10 cellular contexts compared by ENCODE assay signal in the genomic region with DNA sequence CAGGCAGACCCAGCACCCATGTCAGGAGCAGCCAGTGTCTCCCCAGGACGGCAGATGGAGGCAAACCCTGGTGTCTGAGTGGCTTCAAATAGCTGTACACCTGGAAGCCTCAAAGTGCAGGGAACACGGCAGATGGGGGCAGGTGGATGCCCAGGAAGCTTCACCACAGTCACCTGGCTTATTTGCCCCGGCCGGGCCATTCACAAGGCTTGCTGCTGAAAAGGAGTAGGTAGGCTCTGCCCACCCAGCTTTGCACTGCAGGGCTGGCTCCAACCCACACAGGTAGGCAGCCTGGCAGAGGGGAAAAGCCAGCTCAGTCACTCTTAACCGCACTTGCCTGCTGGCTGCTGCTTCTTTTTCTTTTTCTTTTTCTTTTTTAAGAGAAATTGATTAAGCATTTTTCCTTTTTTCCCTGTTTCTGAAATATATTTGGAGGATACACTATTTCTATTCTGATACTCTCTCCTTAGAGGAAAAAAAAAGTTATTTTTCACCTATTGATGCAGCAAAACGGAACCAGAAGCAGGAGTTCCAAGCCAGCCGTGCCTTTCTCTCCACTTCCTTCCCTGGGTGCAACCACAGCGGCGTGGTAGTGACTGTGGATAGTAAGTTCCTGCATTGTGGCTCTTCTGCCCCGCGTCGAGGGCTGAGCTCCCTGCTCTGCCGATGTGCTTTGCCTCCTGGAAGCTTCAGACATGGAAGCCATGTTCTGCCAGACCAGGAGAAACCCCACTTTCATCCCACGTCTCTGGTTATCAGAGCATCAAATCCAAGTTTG.
DNase-seq lines count a peak whose midpoint lies in the region; ATAC-seq and TF ChIP-seq lines count a peak whose summit lies in the region.
"Had no signal": no experiment of that assay in that cellular context is flagged by ENCODE, and none has a peak within 500 bp of the region (broad histone marks: within the 10 kb centered on the region; RNA-seq: fewer than 3 reads in every experiment).

No MANE protein-coding gene starts in this region.

- peak; percentile 4 for DNase-seq in NCI-H2171 treated with DMSO at 0.1 percent for 48 hours (lab: John Stamatoyannopoulos, UW)
- no peak for DNase-seq in NCI-H2171 (lab: John Stamatoyannopoulos, UW)
- peak; percentile 61 for DNase-seq in activated CD8-positive, alpha-beta T cell treated with anti-CD3 and anti-CD28 coated beads for 36 hours
- peak in 1 of 3 donors; percentile 3 for DNase-seq in immature natural killer cell
- DNase-seq in stimulated activated naive B cell treated with anti-CD40 and anti-IgM and Interleukin-4, amounts not matched to agents 10 μg/mL and 1 μg/mL and 100 μg/mL, for 72 hours = no peak
- no peak for DNase-seq in cortex of kidney (lab: John Stamatoyannopoulos, UW)
- DNase-seq in HEK293T (ENCODE audit: extremely low spot score) = no peak
- no peak for DNase-seq in NCI-H1048 (lab: John Stamatoyannopoulos, UW)
- DNase-seq: foreskin keratinocyte had no signal

- H3K4me3 Mint-ChIP-seq in activated CD8-positive, alpha-beta T cell treated with anti-CD3 and anti-CD28 coated beads for 36 hours = peak overlapping the region; percentile 60
- peak overlapping the region; percentile 26 to 49 (median 45) for H3K4me3 Mint-ChIP-seq in immature natural killer cell
- H3K4me3 Mint-ChIP-seq in stimulated activated naive B cell treated with anti-CD40 and anti-IgM and Interleukin-4, amounts not matched to agents 10 μg/mL and 1 μg/mL and 100 μg/mL, for 72 hours = peak overlapping the region; percentile 1 to 53

- no peak for TF ChIP-seq CTCF in activated CD8-positive, alpha-beta T cell treated with anti-CD3 and anti-CD28 coated beads for 36 hours (IDR thresholded peaks at IDR 0.05)

- peaks cover 32% of the 10 kb centered on the region for H3K4me1 Mint-ChIP-seq in activated CD8-positive, alpha-beta T cell treated with anti-CD3 and anti-CD28 coated beads for 36 hours (ENCODE audit: low read depth)
- peaks cover 28 to 35% of the 10 kb centered on the region in 2 donors for H3K4me1 Mint-ChIP-seq in immature natural killer cell
- peaks cover 12 to 24% of the 10 kb centered on the region in 2 donors for H3K4me1 Mint-ChIP-seq in stimulated activated naive B cell treated with anti-CD40 and anti-IgM and Interleukin-4, amounts not matched to agents 10 μg/mL and 1 μg/mL and 100 μg/mL, for 72 hours

- CTCF ChIA-PET in activated CD8-positive, alpha-beta T cell treated with anti-CD3 and anti-CD28 coated beads for 36 hours (lab: Charles Lee) = interaction anchor here (0.9 to 1.0 kb wide), 2 partner anchors 10 to 11 kb away, joined by 3 read pairs; no protein-coding TSS in a partner anchor
- CTCF ChIA-PET in HEK293T (lab: Yijun Ruan, JAX) = no interaction called here

- intact Hi-C loops in activated CD8-positive, alpha-beta T cell treated with anti-CD3 and anti-CD28 coated beads for 36 hours (cut with micrococcal nuclease) = loop anchor here (5.0 kb wide), 1 partner anchor 111 kb away; no protein-coding TSS in a partner anchor

- H3K27me3 Mint-ChIP-seq in activated CD8-positive, alpha-beta T cell treated with anti-CD3 and anti-CD28 coated beads for 36 hours = no peaks in the 10 kb centered on the region
- H3K27me3 Mint-ChIP-seq in immature natural killer cell (ENCODE audit: low read depth in 3 of 3) = peaks cover 2 to 10% (median 3%) of the 10 kb centered on the region in 3 donors
- peaks cover 7 to 22% of the 10 kb centered on the region in 2 donors for H3K27me3 Mint-ChIP-seq in stimulated activated naive B cell treated with anti-CD40 and anti-IgM and Interleukin-4, amounts not matched to agents 10 μg/mL and 1 μg/mL and 100 μg/mL, for 72 hours

- ATAC-seq in activated CD8-positive, alpha-beta T cell treated with anti-CD3 and anti-CD28 coated beads for 36 hours = peak; percentile 51
- ATAC-seq in stimulated activated naive B cell treated with anti-CD40 and anti-IgM and Interleukin-4, amounts not matched to agents 10 μg/mL and 1 μg/mL and 100 μg/mL, for 72 hours (replicated peaks) = peak; percentile 51 to 65
- ATAC-seq: body of pancreas, foreskin keratinocyte had no signal

- no peaks in the 10 kb centered on the region for H3K36me3 Mint-ChIP-seq in activated CD8-positive, alpha-beta T cell treated with anti-CD3 and anti-CD28 coated beads for 36 hours (ENCODE audit: low read depth)
- no peaks in the 10 kb centered on the region for H3K36me3 Mint-ChIP-seq in immature natural killer cell
- H3K36me3 Mint-ChIP-seq in stimulated activated naive B cell treated with anti-CD40 and anti-IgM and Interleukin-4, amounts not matched to agents 10 μg/mL and 1 μg/mL and 100 μg/mL, for 72 hours = no peaks in the 10 kb centered on the region

- POLR2A ChIA-PET in activated CD8-positive, alpha-beta T cell treated with anti-CD3 and anti-CD28 coated beads for 36 hours (lab: Charles Lee) = interaction anchor here (0.5 to 1.0 kb wide), 3 partner anchors 43 to 983 kb away, joined by 3 read pairs; no protein-coding TSS in a partner anchor
- POLR2A ChIA-PET in HEK293T (lab: Yijun Ruan, JAX) = no interaction called here

- H3K9me3 Mint-ChIP-seq in activated CD8-positive, alpha-beta T cell treated with anti-CD3 and anti-CD28 coated beads for 36 hours = no peaks in the 10 kb centered on the region
- H3K9me3 Mint-ChIP-seq in immature natural killer cell = no peaks in the 10 kb centered on the region
- H3K9me3 Mint-ChIP-seq in stimulated activated naive B cell treated with anti-CD40 and anti-IgM and Interleukin-4, amounts not matched to agents 10 μg/mL and 1 μg/mL and 100 μg/mL, for 72 hours = no peaks in the 10 kb centered on the region

- H3K27ac Mint-ChIP-seq in activated CD8-positive, alpha-beta T cell treated with anti-CD3 and anti-CD28 coated beads for 36 hours = peak overlapping the region; percentile 36
- peak overlapping the region in 1 of 6 donors; percentile 9 for H3K27ac Mint-ChIP-seq in immature natural killer cell
- H3K27ac Mint-ChIP-seq in stimulated activated naive B cell treated with anti-CD40 and anti-IgM and Interleukin-4, amounts not matched to agents 10 μg/mL and 1 μg/mL and 100 μg/mL, for 72 hours = peak overlapping the region; percentile 62

TF ChIP-seq in HEK293T, 16 proteins besides CTCF, POLR2A, EP300 and RAD21:
- TF ChIP-seq TARDBP (IDR thresholded peaks at IDR 0.05) (no peak), FOXA1 (IDR thresholded peaks at IDR 0.05) (no peak), FOXM1 (IDR thresholded peaks at IDR 0.05; ENCODE audit: borderline replicate concordance) (no peak), SUZ12 (IDR thresholded peaks at IDR 0.05) (no peak), ARNT (IDR thresholded peaks at IDR 0.05) (no peak), HDGF (IDR thresholded peaks at IDR 0.05; ENCODE audit: borderline replicate concordance) (no peak), BHLHE40 (IDR thresholded peaks at IDR 0.05; ENCODE audit: borderline replicate concordance) (no peak), ELF4 (IDR thresholded peaks at IDR 0.05) (no peak), CTBP1 (IDR thresholded peaks at IDR 0.05; ENCODE audit: borderline replicate concordance) (no peak), NFRKB (IDR thresholded peaks at IDR 0.05) (no peak), PKNOX1 (IDR thresholded peaks at IDR 0.05) (no peak), ZNF384 (IDR thresholded peaks at IDR 0.05) (no peak), SP1 (IDR thresholded peaks at IDR 0.05) (no peak), L3MBTL2 (conservative IDR thresholded peaks at IDR 0.05) (no peak)

Comparison
In these comparisons a context has a peak if more than half of its experiments do, and no peak if none do; other contexts are left out.
1. DNase-seq: peak in NCI-H2171 treated with DMSO at 0.1 percent for 48 hours (single experiment) and activated CD8-positive, alpha-beta T cell treated with anti-CD3 and anti-CD28 coated beads for 36 hours (single experiment); none in NCI-H2171 (single experiment), stimulated activated naive B cell treated with anti-CD40 and anti-IgM and Interleukin-4, amounts not matched to agents 10 μg/mL and 1 μg/mL and 100 μg/mL, for 72 hours (single experiment), cortex of kidney (single experiment), HEK293T (single experiment) and NCI-H1048 (single experiment).
2. Peak in every context shown above with its lines, with median percentiles within 50 percentile points of each other: H3K4me3 Mint-ChIP-seq.